ENCODE assay signal across 1 cellular context in the genomic region with DNA sequence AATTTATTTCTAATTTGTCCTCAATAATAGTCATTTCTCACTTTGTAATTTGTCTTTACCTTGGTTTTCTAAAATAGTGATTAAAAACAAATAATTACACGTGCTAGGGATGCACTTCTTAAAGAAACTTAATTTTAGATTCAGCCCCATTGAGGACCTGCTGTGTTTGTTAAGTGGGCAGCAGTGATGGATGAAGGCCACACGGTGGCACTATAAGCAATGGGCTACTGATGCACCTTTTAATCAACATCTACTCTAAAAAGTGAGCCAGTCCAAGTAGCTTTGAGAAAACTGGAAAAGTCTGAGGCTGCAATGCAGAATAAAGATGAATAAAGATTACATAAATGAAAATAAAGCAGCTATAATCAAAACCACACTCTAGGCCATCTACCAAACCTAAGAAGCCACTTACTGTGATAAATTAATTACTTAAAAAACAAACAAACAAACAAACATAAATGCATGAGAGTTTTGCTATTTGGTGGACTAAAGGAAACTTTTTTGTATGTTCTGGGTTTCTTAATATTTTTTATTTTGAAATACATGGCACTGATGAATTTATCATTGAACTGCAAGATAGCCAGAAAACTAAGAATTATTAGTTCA.
TF ChIP-seq lines count a peak whose summit lies in the region.

No MANE protein-coding gene starts in this region.

TF ChIP-seq in WTC11, 78 proteins besides CTCF, POLR2A, EP300 and RAD21 (continued from another document):
- TF ChIP-seq ZBTB21 (CRISPR knock-in tag; IDR thresholded peaks at IDR 0.05; ENCODE audit: borderline replicate concordance) (no peak), JAZF1 (CRISPR knock-in tag; IDR thresholded peaks at IDR 0.05) (no peak), NFE2L1 (CRISPR knock-in tag; IDR thresholded peaks at IDR 0.05) (no peak)
